Comparison of ENCODE assay signal across 28 cellular contexts in genomic region chr2:7884338-7884737, GRCh38.
"Had no signal": no experiment of that assay in that cellular context is flagged by ENCODE, and none has a peak within 500 bp of the region (broad histone marks: within the 10 kb centered on the region; RNA-seq: fewer than 3 reads in every experiment).

No MANE protein-coding gene starts in this region.

- H3K4me3 Mint-ChIP-seq: naive thymus-derived CD8-positive, alpha-beta T cell; nephron; neural crest cell; stimulated activated naive B cell treated with anti-CD40 and anti-IgM and Interleukin-4, amounts not matched to agents 10 μg/mL and 1 μg/mL and 100 μg/mL, for 72 hours had no signal

- H3K9me3 Mint-ChIP-seq: naive thymus-derived CD8-positive, alpha-beta T cell; nephron; neural crest cell had no signal

- H3K27me3 Mint-ChIP-seq: naive thymus-derived CD8-positive, alpha-beta T cell; stimulated activated naive B cell treated with anti-CD40 and anti-IgM and Interleukin-4, amounts not matched to agents 10 μg/mL and 1 μg/mL and 100 μg/mL, for 72 hours had no signal

- DNase-seq: heart right ventricle; hippocampal formation; kidney; left colon; left lung; lower lobe of right lung; mammary epithelial cell; mesenchymal stem cell; naive thymus-derived CD8-positive, alpha-beta T cell; nucleus accumbens; psoas muscle; right lobe of liver; stimulated activated CD4-positive, alpha-beta T cell treated with anti-CD3 and anti-CD28 coated beads, Interleukin-1b, Interleukin-23, amount 100 ng/mL, for 48 hours; stimulated activated CD4-positive, alpha-beta T cell treated with anti-CD3 and anti-CD28 coated beads, Interleukin-2, amount 100 ng/mL, for 48 hours; stimulated activated CD4-positive, alpha-beta T cell treated with anti-CD3 and anti-CD28 coated beads, Interleukin-4, amount 100 ng/mL, for 4 hours; stimulated activated CD8-positive, alpha-beta memory T cell treated with anti-CD3 and anti-CD28 coated beads, Interleukin-4, amount 100 ng/mL, for 48 hours; stimulated activated naive B cell treated with anti-CD40 and anti-IgM and Interleukin-4, amounts not matched to agents 10 μg/mL and 1 μg/mL and 100 μg/mL, for 72 hours; stimulated activated naive CD8-positive, alpha-beta T cell treated with anti-CD3 and anti-CD28 coated beads, Interleukin-15, Interleukin-2, amounts not matched to agents 100 U/mL and 50 U/mL, for 24 hours; stomach; testis; tibial artery; trophoblast cell; upper lobe of right lung had no signal

- H3K27ac Mint-ChIP-seq: nephron; stimulated activated naive B cell treated with anti-CD40 and anti-IgM and Interleukin-4, amounts not matched to agents 10 μg/mL and 1 μg/mL and 100 μg/mL, for 72 hours had no signal

- H3K27ac ChIP-seq: heart right ventricle, left lung, lower lobe of right lung, parathyroid adenoma, psoas muscle, right atrium auricular region, right lobe of liver, stomach, testis, tibial artery, upper lobe of right lung had no signal

- H3K27me3 ChIP-seq: left lung, right atrium auricular region, right lobe of liver, stomach, testis, tibial artery, upper lobe of right lung had no signal

- H3K9me3 ChIP-seq: heart right ventricle, left lung, lower lobe of right lung, psoas muscle, right atrium auricular region, right lobe of liver, stomach, testis, tibial artery, upper lobe of right lung had no signal

- H3K36me3 ChIP-seq: heart right ventricle, left lung, lower lobe of right lung, right atrium auricular region, right lobe of liver, stomach, tibial artery, upper lobe of right lung had no signal

- H3K4me1 Mint-ChIP-seq: stimulated activated naive B cell treated with anti-CD40 and anti-IgM and Interleukin-4, amounts not matched to agents 10 μg/mL and 1 μg/mL and 100 μg/mL, for 72 hours had no signal

- ATAC-seq: heart right ventricle; left colon; left lung; lower lobe of right lung; naive thymus-derived CD8-positive, alpha-beta T cell; psoas muscle; right lobe of liver; stimulated activated naive B cell treated with anti-CD40 and anti-IgM and Interleukin-4, amounts not matched to agents 10 μg/mL and 1 μg/mL and 100 μg/mL, for 72 hours; stimulated activated naive CD8-positive, alpha-beta T cell treated with anti-CD3 and anti-CD28 coated beads, Interleukin-15, Interleukin-2, amounts not matched to agents 100 U/mL and 50 U/mL, for 24 hours; upper lobe of right lung had no signal

- H3K4me1 ChIP-seq: heart right ventricle, left lung, parathyroid adenoma, psoas muscle, right atrium auricular region, right lobe of liver, testis, tibial artery, upper lobe of right lung had no signal

- H3K36me3 Mint-ChIP-seq: naive thymus-derived CD8-positive, alpha-beta T cell; stimulated activated naive B cell treated with anti-CD40 and anti-IgM and Interleukin-4, amounts not matched to agents 10 μg/mL and 1 μg/mL and 100 μg/mL, for 72 hours had no signal

- H3K4me3 ChIP-seq: heart right ventricle, left lung, lower lobe of right lung, psoas muscle, right atrium auricular region, right lobe of liver, smooth muscle cell, stomach, testis, tibial artery, upper lobe of right lung had no signal
